Comparison of ENCODE assay signal across 12 cellular contexts in genomic region chr9:21060919-21061561, GRCh38. TPM values are rescaled to one million over a fixed set of nuclear protein-coding genes. Genes with fewer than 3 reads are reported as not detected.
DNase-seq lines count a peak whose midpoint lies in the region; ATAC-seq, FAIRE-seq and TF ChIP-seq lines count a peak whose summit lies in the region.
"Had no signal": no experiment of that assay in that cellular context is flagged by ENCODE, and none has a peak within 500 bp of the region (broad histone marks: within the 10 kb centered on the region; RNA-seq: fewer than 3 reads in every experiment).

No MANE protein-coding gene starts in this region.

- FAIRE-seq in frontal cortex (lab: Jason Lieb, UNC) = no peak
- FAIRE-seq: HepG2 had no signal

- peak overlapping the region; percentile 12; the same call in 1 of the 2 replicates for H3K4me2 ChIP-seq in OCI-LY3 (ENCODE audit: low read length)

- no peak overlapping the region for H3K9ac ChIP-seq in OCI-LY3 (ENCODE audit: low read length)

- H2AFZ ChIP-seq in OCI-LY3 (ENCODE audit: low read depth, low read length) = no peak overlapping the region

- no peaks in the 10 kb centered on the region for H3K9me3 ChIP-seq in OCI-LY3 (ENCODE audit: insufficient read depth, low read length)
- H3K9me3 ChIP-seq in tibial artery = no peaks in the 10 kb centered on the region

- H3K79me2 ChIP-seq in OCI-LY3 (ENCODE audit: low read length) = no peaks in the 10 kb centered on the region

- ATAC-seq in GM21737 (IDR thresholded peaks at IDR 0.05; ENCODE audit: unreplicated experiment) = peak; percentile 75
- no peak for ATAC-seq in left cardiac atrium
- ATAC-seq: HepG2 had no signal

- H4K20me1 ChIP-seq in OCI-LY3 (ENCODE audit: insufficient read depth, low read length) = no peaks in the 10 kb centered on the region

- H3K4me3 ChIP-seq in OCI-LY3 (ENCODE audit: low read length) (no peak overlapping the region), foreskin fibroblast (ENCODE audit: low read depth in 1 of 2, low read length in 2 of 2) (no peak overlapping the region), tibial artery (no peak overlapping the region)

- intact Hi-C loops in tibial artery (cut with DNase I; ENCODE audit: low total_unique reads) = no loop called here
- intact Hi-C loops in left cardiac atrium (cut with DNase I) = no loop called here

- DNase-seq in EH (ENCODE audit: low read depth) (peak; percentile 68), foreskin fibroblast (peak; percentile 80 to 91), tibial artery (no peak), left cardiac atrium (no peak), frontal cortex (ENCODE audit: low spot score in 2 of 2) (no peak)
- DNase-seq in effector CD4-positive, alpha-beta T cell = no peak
- DNase-seq: activated CD4-positive, CD25-positive, alpha-beta regulatory T cell; retina had no signal

- no peak for TF ChIP-seq CTCF in OCI-LY3 (IDR thresholded peaks at IDR 0.05; ENCODE audit: low read depth, low read length)
- peak; percentile 25 for TF ChIP-seq CTCF in foreskin fibroblast (IDR thresholded peaks at IDR 0.05; ENCODE audit: low read depth, low read length)
- no peak for TF ChIP-seq CTCF in tibial artery (IDR thresholded peaks at IDR 0.05)

- H3K27ac ChIP-seq in OCI-LY3 (ENCODE audit: low read length) = no peak overlapping the region
- no peak overlapping the region for H3K27ac ChIP-seq in tibial artery

- H3K27me3 ChIP-seq in OCI-LY3 (ENCODE audit: low read depth, low read length) = peaks cover 5% of the 10 kb centered on the region; the same call in 1 of the 2 replicates
- H3K27me3 ChIP-seq in tibial artery = no peaks in the 10 kb centered on the region

- peaks cover 9% of the 10 kb centered on the region for H3K4me1 ChIP-seq in OCI-LY3 (ENCODE audit: low read length)
- no peaks in the 10 kb centered on the region for H3K4me1 ChIP-seq in tibial artery

- H3K36me3 ChIP-seq in OCI-LY3 (replicated peaks; ENCODE audit: low read depth, low read length) (no peaks in the 10 kb centered on the region), tibial artery (no peaks in the 10 kb centered on the region)

RNA-seq across cellular contexts. Expression of gene IFNB1, which starts 16.7 kb away (rescaled TPM):
- total RNA-seq in left cardiac atrium (not detected), frontal cortex (not detected)
- total RNA-seq: epithelial cell of proximal tubule, HepG2 had no signal

RNA-seq across cellular contexts. Expression of gene HACD4, which starts 29.6 kb away (rescaled TPM):
- total RNA-seq in left cardiac atrium (1 to 10 TPM; 1.0 to 2.1 TPM), frontal cortex (0.41 TPM)
- total RNA-seq: HepG2 had no signal

Comparison
In these comparisons a context has a peak if more than half of its experiments do, and no peak if none do; other contexts are left out.
1. DNase-seq: peak in EH (single experiment) and foreskin fibroblast (2 of 2); none in tibial artery (0 of 2), effector CD4-positive, alpha-beta T cell (single experiment), left cardiac atrium (single experiment) and frontal cortex (0 of 2).